In genomic region chr3:184568918-184569829, GRCh38 we compare ENCODE assay signal across 8 cellular contexts. TPM values are rescaled to one million over a fixed set of nuclear protein-coding genes. Genes with fewer than 3 reads are reported as not detected.
A peak's percentile ranks its signal among the peaks of the same experiment; 100 is the strongest.
DNase-seq lines count a peak whose midpoint lies in the region; ATAC-seq and TF ChIP-seq lines count a peak whose summit lies in the region.

No MANE protein-coding gene starts in this region.

- WGBS in adrenal gland, 4 donors = 6 to 13% (median 7%) methylated on average over 15 to 67 of the region's 68 CpGs

- peak overlapping the region in 2 of 5 donors; percentile 17 to 79 for H3K27ac ChIP-seq in adrenal gland

- no peaks in the 10 kb centered on the region for H3K36me3 ChIP-seq in adrenal gland (replicated peaks in 1 of 2)

- DNase-seq in ELF-1 (ENCODE audit: low read depth, low spot score) (peak; percentile 86), NCI-H1694 treated with DMSO at 0.1 percent for 48 hours (lab: John Stamatoyannopoulos, UW) (peak; percentile 44), adrenal gland (peak; percentile 59 to 83 (median 72)), cardiac septum (ENCODE audit: low spot score) (peak; percentile 87), nucleus accumbens (lab: John Stamatoyannopoulos, UW) (peak in 49 of 56 donors; percentile 16 to 85 (median 44)), SHP77 treated with DMSO at 0.1 percent for 48 hours (lab: John Stamatoyannopoulos, UW) (no peak), GM19240 (ENCODE audit: insufficient read length, low spot score) (no peak)

- no peak for TF ChIP-seq CTCF in adrenal gland (IDR thresholded peaks at IDR 0.05)

- no peak for TF ChIP-seq POLR2A in adrenal gland (IDR thresholded peaks at IDR 0.05)

- H3K4me1 ChIP-seq in adrenal gland (replicated peaks in 1 of 2) = peaks cover 8 to 22% of the 10 kb centered on the region in 2 donors

- peak overlapping the region in 2 of 4 donors; percentile 37 to 64 for H3K4me3 ChIP-seq in adrenal gland

- no peak for ATAC-seq in HG02852 (IDR thresholded peaks at IDR 0.05; ENCODE audit: unreplicated experiment)

- H3K27me3 ChIP-seq in adrenal gland = no peaks in the 10 kb centered on the region

- H3K9me3 ChIP-seq in adrenal gland (replicated peaks in 1 of 3) = no peaks in the 10 kb centered on the region

- intact Hi-C loops in adrenal gland (cut with DNase I) (no loop called here), cardiac septum (cut with DNase I) (no loop called here)

RNA-seq across cellular contexts. Expression of gene EPHB3, which starts 7.6 kb away (rescaled TPM):
- total RNA-seq in adrenal gland (1 to 10 TPM in 5 of 8 donors, under 1 TPM in 3; 0.52 to 3.1 (median 1.3) TPM), cardiac septum (3.6 TPM)
- polyA plus RNA-seq in adrenal gland = 1 to 10 TPM in 2 of 3 donors, under 1 TPM in 1; 0.29 to 1.2 (median 1.0) TPM

Comparison
In these comparisons a context has a peak if more than half of its experiments do, and no peak if none do; other contexts are left out.
1. DNase-seq: peak in ELF-1 (single experiment), NCI-H1694 treated with DMSO at 0.1 percent for 48 hours (single experiment), adrenal gland (7 of 7), cardiac septum (single experiment) and nucleus accumbens (49 of 56); none in SHP77 treated with DMSO at 0.1 percent for 48 hours (single experiment) and GM19240 (single experiment).